In the genomic region with DNA sequence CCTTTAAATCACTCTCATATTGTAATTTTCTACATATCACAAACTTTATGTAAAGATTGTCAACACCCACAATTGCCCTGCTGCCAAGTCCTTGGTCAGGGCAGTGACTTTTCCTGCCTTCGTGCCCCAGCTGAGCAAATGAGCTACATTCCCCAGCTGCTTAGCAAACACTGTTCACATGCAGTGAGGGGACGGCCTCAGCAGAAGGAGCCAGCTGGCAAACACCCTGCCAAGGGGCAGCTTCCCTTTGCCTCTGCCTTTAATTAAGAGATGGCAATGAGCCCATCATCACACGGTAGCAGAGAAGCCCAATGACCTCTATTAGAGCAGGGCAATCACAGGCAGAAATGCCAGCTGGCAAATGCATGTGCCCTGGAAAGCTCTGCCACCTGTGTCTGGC, we compare ENCODE assay signal across 11 cellular contexts.
DNase-seq lines count a peak whose midpoint lies in the region; ATAC-seq, FAIRE-seq and TF ChIP-seq lines count a peak whose summit lies in the region.
"Had no signal": no experiment of that assay in that cellular context is flagged by ENCODE, and none has a peak within 500 bp of the region (broad histone marks: within the 10 kb centered on the region; RNA-seq: fewer than 3 reads in every experiment).

No MANE protein-coding gene starts in this region.

- H3K36me3 Mint-ChIP-seq in osteocyte (ENCODE audit: unreplicated experiment) = peaks cover 29% of the 10 kb centered on the region
- no peaks in the 10 kb centered on the region for H3K36me3 Mint-ChIP-seq in activated CD4-positive, alpha-beta memory T cell treated with anti-CD3 and anti-CD28 coated beads for 36 hours

- H3K27ac ChIP-seq in endothelial cell of umbilical vein (ENCODE audit: insufficient read depth, low read depth, low read length) = no peak overlapping the region
- H3K27ac ChIP-seq in uterus = no peak overlapping the region

- TF ChIP-seq CTCF in endothelial cell of umbilical vein (IDR thresholded peaks at IDR 0.05; ENCODE audit: extremely low read depth in 1 of 2, insufficient read depth in 1 of 2, low read depth in 1 of 2, low read length in 2 of 2) (no peak), osteocyte (IDR thresholded peaks at IDR 0.05) (no peak), uterus (IDR thresholded peaks at IDR 0.05) (no peak)

- ATAC-seq in GM18505 (IDR thresholded peaks at IDR 0.05; ENCODE audit: unreplicated experiment) (no peak), GM21825 (IDR thresholded peaks at IDR 0.05; ENCODE audit: unreplicated experiment) (no peak)
- ATAC-seq: effector memory CD8-positive, alpha-beta T cell had no signal

- DNase-seq in HEK293T (ENCODE audit: extremely low spot score) (peak; percentile 3), NCI-H460 (ENCODE audit: extremely low read depth, low read depth) (peak; percentile 43), endothelial cell of umbilical vein (ENCODE audit: low read depth, low spot score) (peak; percentile 80), osteocyte (ENCODE audit: extremely low spot score, unreplicated experiment) (no peak), uterus (no peak)
- DNase-seq in activated CD4-positive, alpha-beta memory T cell treated with anti-CD3 and anti-CD28 coated beads for 36 hours = no peak
- DNase-seq: effector memory CD8-positive, alpha-beta T cell; NCI-H1930 had no signal

- H3K4me1 ChIP-seq in endothelial cell of umbilical vein (ENCODE audit: control insufficient read depth, extremely low read depth, insufficient read depth, low read length) = no peaks in the 10 kb centered on the region
- no peaks in the 10 kb centered on the region for H3K4me1 ChIP-seq in uterus

- peak overlapping the region; percentile 63 for H3K27ac Mint-ChIP-seq in osteocyte (ENCODE audit: unreplicated experiment)
- H3K27ac Mint-ChIP-seq in activated CD4-positive, alpha-beta memory T cell treated with anti-CD3 and anti-CD28 coated beads for 36 hours = no peak overlapping the region
- H3K27ac Mint-ChIP-seq: effector memory CD8-positive, alpha-beta T cell; T-helper 1 cell treated with Interleukin-12 subunit alpha and Interleukin-12 subunit beta and Interleukin-4 antibody, amounts not matched to agents 30 μg/mL and 1 μg/mL, for 36 hours had no signal

- H2AFZ ChIP-seq in endothelial cell of umbilical vein (ENCODE audit: low read depth, low read length) = peak overlapping the region; percentile 61

- H4K20me1 ChIP-seq in endothelial cell of umbilical vein (replicated peaks; ENCODE audit: control insufficient read depth, extremely low read depth, insufficient read depth, low read length) = no peaks in the 10 kb centered on the region

- no peak overlapping the region for H3K4me3 Mint-ChIP-seq in osteocyte (ENCODE audit: unreplicated experiment)
- no peak overlapping the region for H3K4me3 Mint-ChIP-seq in activated CD4-positive, alpha-beta memory T cell treated with anti-CD3 and anti-CD28 coated beads for 36 hours
- H3K4me3 Mint-ChIP-seq: effector memory CD8-positive, alpha-beta T cell; T-helper 1 cell treated with Interleukin-12 subunit alpha and Interleukin-12 subunit beta and Interleukin-4 antibody, amounts not matched to agents 30 μg/mL and 1 μg/mL, for 36 hours had no signal

- FAIRE-seq in endothelial cell of umbilical vein (lab: Jason Lieb, UNC) = no peak

- no peak overlapping the region for H3K9ac ChIP-seq in endothelial cell of umbilical vein (replicated peaks; ENCODE audit: extremely low read depth, insufficient read depth, low read length)

- H3K4me1 Mint-ChIP-seq in osteocyte (ENCODE audit: unreplicated experiment) = peaks cover 13% of the 10 kb centered on the region
- no peaks in the 10 kb centered on the region for H3K4me1 Mint-ChIP-seq in activated CD4-positive, alpha-beta memory T cell treated with anti-CD3 and anti-CD28 coated beads for 36 hours (ENCODE audit: low read depth)

- no peak overlapping the region for H3K4me2 ChIP-seq in endothelial cell of umbilical vein (ENCODE audit: insufficient read depth, low read length)

- no peak for TF ChIP-seq POLR2A in endothelial cell of umbilical vein (IDR thresholded peaks at IDR 0.05; ENCODE audit: low read depth, low read length)
- TF ChIP-seq POLR2A in GM18505 (IDR thresholded peaks at IDR 0.05; ENCODE audit: borderline replicate concordance, extremely low read depth, insufficient read depth, insufficient read length) = no peak
- no peak for TF ChIP-seq POLR2A in uterus (IDR thresholded peaks at IDR 0.05)

- intact Hi-C loops in endothelial cell of umbilical vein (cut with micrococcal nuclease) (loop anchor here (5.0 kb wide), 1 partner anchor 450 kb away; no protein-coding TSS in a partner anchor), uterus (cut with DNase I; ENCODE audit: low total_unique reads) (no loop called here)
- intact Hi-C loops in activated CD4-positive, alpha-beta memory T cell treated with anti-CD3 and anti-CD28 coated beads for 36 hours (cut with micrococcal nuclease) = no loop called here

- H3K27me3 Mint-ChIP-seq in osteocyte (ENCODE audit: unreplicated experiment) = no peaks in the 10 kb centered on the region
- H3K27me3 Mint-ChIP-seq in activated CD4-positive, alpha-beta memory T cell treated with anti-CD3 and anti-CD28 coated beads for 36 hours = no peaks in the 10 kb centered on the region
- H3K27me3 Mint-ChIP-seq: effector memory CD8-positive, alpha-beta T cell had no signal

- dilution Hi-C loops in endothelial cell of umbilical vein (cut with MboI; ENCODE audit: extremely low pct_ligation_motif_present, low sequenced_read_pairs) = no loop called here

- no peaks in the 10 kb centered on the region for H3K9me1 ChIP-seq in endothelial cell of umbilical vein (replicated peaks; ENCODE audit: control insufficient read depth, extremely low read depth, insufficient read depth, low read length)

- H3K36me3 ChIP-seq in endothelial cell of umbilical vein (ENCODE audit: control insufficient read depth in 2 of 2, extremely low read depth in 1 of 2, insufficient read depth in 2 of 2, low read length in 2 of 2) (no peaks in the 10 kb centered on the region), uterus (peaks cover 0 to 3% of the 10 kb centered on the region in 2 donors)

- POLR2A ChIA-PET in HEK293T (lab: Yijun Ruan, JAX) (no interaction called here), endothelial cell of umbilical vein (lab: Charles Lee) (no interaction called here)
- POLR2A ChIA-PET in activated CD4-positive, alpha-beta memory T cell treated with anti-CD3 and anti-CD28 coated beads for 36 hours (lab: Charles Lee) = no interaction called here

- CTCF ChIA-PET in HEK293T (lab: Yijun Ruan, JAX) (no interaction called here), endothelial cell of umbilical vein (lab: Charles Lee) (interaction anchor here (1.0 to 1.3 kb wide), 5 partner anchors 30 to 449 kb away, joined by 3 to 4 read pairs (median 3); a partner anchor contains a TSS)
- CTCF ChIA-PET in activated CD4-positive, alpha-beta memory T cell treated with anti-CD3 and anti-CD28 coated beads for 36 hours (lab: Charles Lee) = no interaction called here

- no TSS peak for BruUV-seq in endothelial cell of umbilical vein (replicated peaks; lab: Mats Ljungman, UMichigan)

- no peaks in the 10 kb centered on the region for H3K27me3 ChIP-seq in endothelial cell of umbilical vein (ENCODE audit: control insufficient read depth in 2 of 2, insufficient read depth in 2 of 2, low read length in 2 of 2)
- H3K27me3 ChIP-seq in uterus = no peaks in the 10 kb centered on the region

- H3K79me2 ChIP-seq in endothelial cell of umbilical vein (ENCODE audit: control insufficient read depth, insufficient read depth, low read length) = no peaks in the 10 kb centered on the region

- H3K9me3 Mint-ChIP-seq in osteocyte (ENCODE audit: unreplicated experiment) = no peaks in the 10 kb centered on the region
- H3K9me3 Mint-ChIP-seq in activated CD4-positive, alpha-beta memory T cell treated with anti-CD3 and anti-CD28 coated beads for 36 hours = peaks cover 2% of the 10 kb centered on the region
- H3K9me3 Mint-ChIP-seq: T-helper 1 cell treated with Interleukin-12 subunit alpha and Interleukin-12 subunit beta and Interleukin-4 antibody, amounts not matched to agents 30 μg/mL and 1 μg/mL, for 36 hours had no signal

- no peak overlapping the region for H3K4me3 ChIP-seq in endothelial cell of umbilical vein (replicated peaks in 1 of 3; ENCODE audit: insufficient read depth in 1 of 3, low read depth in 1 of 3, low read length in 3 of 3)
- H3K4me3 ChIP-seq in uterus = no peak overlapping the region

- H3K9me3 ChIP-seq in endothelial cell of umbilical vein (replicated peaks; ENCODE audit: control insufficient read depth, insufficient read depth, low read length) (no peaks in the 10 kb centered on the region), uterus (no peaks in the 10 kb centered on the region)

TF ChIP-seq in HEK293T, 16 proteins besides CTCF, POLR2A, EP300 and RAD21:
- TF ChIP-seq FOXM1 (IDR thresholded peaks at IDR 0.05; ENCODE audit: borderline replicate concordance) (no peak), BHLHE40 (IDR thresholded peaks at IDR 0.05; ENCODE audit: borderline replicate concordance) (no peak), L3MBTL2 (conservative IDR thresholded peaks at IDR 0.05) (no peak)

TF ChIP-seq in endothelial cell of umbilical vein, 7 proteins besides CTCF, POLR2A, EP300 and RAD21:
- TF ChIP-seq JUN (IDR thresholded peaks at IDR 0.05; ENCODE audit: borderline replicate concordance, insufficient read depth, insufficient read length, low read depth) (no peak), MYC (IDR thresholded peaks at IDR 0.05; ENCODE audit: low read depth, low read length) (no peak), GATA2 (IDR thresholded peaks at IDR 0.05; ENCODE audit: insufficient read depth, insufficient read length, low read depth, low read length) (no peak), POLR2AphosphoS5 (IDR thresholded peaks at IDR 0.05; ENCODE audit: insufficient read depth, low read depth, low read length) (no peak), FOS (IDR thresholded peaks at IDR 0.05; ENCODE audit: borderline replicate concordance, insufficient read depth, low read length) (no peak), EZH2 (IDR thresholded peaks at IDR 0.05; ENCODE audit: borderline replicate concordance, low read depth, low read length, severe bottlenecking) (no peak)
- TF ChIP-seq, protein P1, sequence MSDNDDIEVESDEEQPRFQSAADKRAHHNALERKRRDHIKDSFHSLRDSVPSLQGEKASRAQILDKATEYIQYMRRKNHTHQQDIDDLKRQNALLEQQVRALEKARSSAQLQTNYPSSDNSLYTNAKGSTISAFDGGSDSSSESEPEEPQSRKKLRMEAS (IDR thresholded peaks at IDR 0.05; ENCODE audit: insufficient read depth, insufficient read length) = no peak
TF ChIP-seq in endothelial cell of umbilical vein: peak in this region for 0.

Comparison
In these comparisons a context has a peak if more than half of its experiments do, and no peak if none do; other contexts are left out.
1. DNase-seq: peak in HEK293T (single experiment), NCI-H460 (single experiment) and endothelial cell of umbilical vein (single experiment); none in osteocyte (single experiment), activated CD4-positive, alpha-beta memory T cell treated with anti-CD3 and anti-CD28 coated beads for 36 hours (single experiment) and uterus (0 of 2).